In genomic region chr12:7769999-7770398, GRCh38 we compare ENCODE assay signal across 24 cellular contexts. TPM values are rescaled to one million over a fixed set of nuclear protein-coding genes. Genes with fewer than 3 reads are reported as not detected.
"Had no signal": no experiment of that assay in that cellular context is flagged by ENCODE, and none has a peak within 500 bp of the region (broad histone marks: within the 10 kb centered on the region; RNA-seq: fewer than 3 reads in every experiment).

No MANE protein-coding gene starts in this region.

- FAIRE-seq: RCC 7860 had no signal

- H3K36me3 ChIP-seq: SJSA1 had no signal

- H3K4me3 ChIP-seq: SJSA1, SK-N-MC had no signal

- H3K9me3 Mint-ChIP-seq: IgD-negative memory B cell had no signal

- H3K36me3 Mint-ChIP-seq: IgD-negative memory B cell had no signal

- H3K4me3 Mint-ChIP-seq: IgD-negative memory B cell had no signal

- H3K27me3 Mint-ChIP-seq: IgD-negative memory B cell had no signal

- H3K9me3 ChIP-seq: SJSA1 had no signal

- H3K27ac ChIP-seq: SJSA1, SK-N-MC had no signal

- DNase-seq: KBM-7, NCI-H1048, NCI-H1105, NCI-H1417, NCI-H1436 treated with DMSO at 0.1 percent for 48 hours, NCI-H1694, NCI-H187 treated with DMSO at 0.1 percent for 48 hours, NCI-H2029 treated with DMSO at 0.1 percent for 48 hours, NCI-H2171 treated with DMSO at 0.1 percent for 48 hours, NCI-H345, NCI-H446 treated with DMSO at 0.1 percent for 48 hours, NCI-H524, NCI-H69, NCI-H774, Right ventricle myocardium superior, RPMI8226, SIG-M5 had no signal

- H3K27me3 ChIP-seq: SJSA1 had no signal

- H3K4me1 ChIP-seq: SJSA1 had no signal

- H3K27ac Mint-ChIP-seq: IgD-negative memory B cell had no signal

- H3K4me1 Mint-ChIP-seq: IgD-negative memory B cell had no signal

RNA-seq across cellular contexts. Expression of gene NANOGNB, which starts 5.0 kb away (rescaled TPM):
- total RNA-seq: HT-29, LHCN-M2, MCF 10A, Right ventricle myocardium superior, SJSA1 had no signal
- polyA plus RNA-seq: IgD-negative memory B cell had no signal

RNA-seq across cellular contexts. Expression of gene NANOG, which starts 19.2 kb away (rescaled TPM):
- total RNA-seq: HT-29, LHCN-M2, MCF 10A, Right ventricle myocardium superior, SJSA1 had no signal
- polyA plus RNA-seq: IgD-negative memory B cell had no signal

RNA-seq across cellular contexts. Expression of gene CLEC4C, which starts 22.8 kb away (rescaled TPM):
- total RNA-seq: HT-29, LHCN-M2, MCF 10A, Right ventricle myocardium superior, SJSA1 had no signal

RNA-seq across cellular contexts. Expression of gene DPPA3, which starts 58.8 kb away (rescaled TPM):
- total RNA-seq: HT-29, LHCN-M2, MCF 10A, Right ventricle myocardium superior, SJSA1 had no signal
- polyA plus RNA-seq: IgD-negative memory B cell had no signal
